Comparison of ENCODE assay signal across 28 cellular contexts in genomic region chr4:138756519-138756918, GRCh38.
"Had no signal": no experiment of that assay in that cellular context is flagged by ENCODE, and none has a peak within 500 bp of the region (broad histone marks: within the 10 kb centered on the region; RNA-seq: fewer than 3 reads in every experiment).

No MANE protein-coding gene starts in this region.

- H3K27me3 ChIP-seq: ascending aorta, cardiac muscle cell had no signal

- H3K4me3 ChIP-seq: ascending aorta, cardiac muscle cell had no signal

- H3K9me3 ChIP-seq: ascending aorta had no signal

- H3K27ac ChIP-seq: ascending aorta, cardiac muscle cell, VCaP had no signal

- DNase-seq: activated B cell treated with CpG ODN at 0.5 μM for 24 hours; activated CD4-positive, alpha-beta memory T cell treated with anti-CD3 and anti-CD28 coated beads for 36 hours; activated CD4-positive, alpha-beta T cell treated with anti-CD3 and anti-CD28 coated beads for 4 hours; activated CD4-positive, alpha-beta T cell treated with anti-CD3 and anti-CD28 coated beads, Interleukin-2, amount 10 ng/mL, durations not matched to agents 24 days and 14 days; activated CD4-positive, alpha-beta T cell treated with anti-CD3 and anti-CD28 coated beads, Interleukin-2, amount 50 U/mL, for 1 hour; activated CD4-positive, alpha-beta T cell treated with anti-CD3 and anti-CD28 coated beads, Interleukin-2, amount 50 U/mL, for 4 hours; activated CD4-positive, CD25-positive, alpha-beta regulatory T cell treated with anti-CD3 and anti-CD28 coated beads, Interleukin-2, amount 50 U/mL, for 72 hours; activated CD8-positive, alpha-beta memory T cell treated with anti-CD3 and anti-CD28 coated beads, Interleukin-2, amount 10 ng/mL, durations not matched to agents 7 days and 5 days; activated CD8-positive, alpha-beta memory T cell treated with anti-CD3 and anti-CD28 coated beads, Interleukin-2, amount 50 U/mL, for 48 hours; activated CD8-positive, alpha-beta T cell treated with anti-CD3 and anti-CD28 coated beads for 36 hours; activated effector memory CD4-positive, alpha-beta T cell treated with Interleukin-2 at 50 U/mL for 16 hours; activated gamma-delta T cell; activated naive CD4-positive, alpha-beta T cell treated with anti-CD3 and anti-CD28 coated beads, Interleukin-2, amount 10 ng/mL, durations not matched to agents 7 days and 5 days; activated naive CD4-positive, alpha-beta T cell treated with Interleukin-2 at 50 U/mL for 16 hours; activated naive CD8-positive, alpha-beta T cell treated with anti-CD3 and anti-CD28 coated beads, Interleukin-2, amount 10 ng/mL, durations not matched to agents 7 days and 5 days; activated naive CD8-positive, alpha-beta T cell treated with anti-CD3 and anti-CD28 coated beads, Interleukin-2, amount 50 U/mL, for 24 hours; activated T-cell treated with anti-CD3 and anti-CD28 coated beads, Interleukin-2, amount 50 U/mL, for 24 hours; activated T-cell treated with anti-CD3 and anti-CD28 coated beads, Interleukin-2, amount 50 U/mL, for 48 hours; amygdala; anterior cingulate cortex; caudate nucleus; cerebellar nuclear complex; T-helper 1 cell; T-helper 2 cell; T-helper 9 cell had no signal

- H3K36me3 ChIP-seq: ascending aorta, cardiac muscle cell had no signal

- ATAC-seq: activated CD8-positive, alpha-beta memory T cell treated with anti-CD3 and anti-CD28 coated beads, Interleukin-2, amount 10 ng/mL, durations not matched to agents 7 days and 5 days; activated CD8-positive, alpha-beta T cell treated with anti-CD3 and anti-CD28 coated beads for 36 hours; activated naive CD8-positive, alpha-beta T cell treated with anti-CD3 and anti-CD28 coated beads, Interleukin-2, amount 50 U/mL, for 24 hours had no signal

- H3K4me1 ChIP-seq: ascending aorta had no signal
